In genomic region chr9:137275937-137276756, GRCh38 we compare ENCODE assay signal across 12 cellular contexts. TPM values are rescaled to one million over a fixed set of nuclear protein-coding genes. Genes with fewer than 3 reads are reported as not detected.
DNase-seq lines count a peak whose midpoint lies in the region; ATAC-seq, FAIRE-seq and TF ChIP-seq lines count a peak whose summit lies in the region.
"Had no signal": no experiment of that assay in that cellular context is flagged by ENCODE, and none has a peak within 500 bp of the region (broad histone marks: within the 10 kb centered on the region; RNA-seq: fewer than 3 reads in every experiment).

No MANE protein-coding gene starts in this region.

- no peak for TF ChIP-seq CTCF in GM06990 (IDR thresholded peaks at IDR 0.05; ENCODE audit: insufficient read depth, low read length, poor library complexity, severe bottlenecking)
- TF ChIP-seq CTCF in hepatocyte (IDR thresholded peaks at IDR 0.05; ENCODE audit: poor library complexity), result no peak
- no peak for TF ChIP-seq CTCF in gastrocnemius medialis (IDR thresholded peaks at IDR 0.05 in 4 of 5, conservative IDR thresholded peaks at IDR 0.05 in 1 of 5)

- H3K36me3 ChIP-seq in GM06990 (ENCODE audit: control insufficient read depth, insufficient read depth, low read length) (peaks cover 22% of the 10 kb centered on the region), hepatocyte (replicated peaks; ENCODE audit: insufficient read depth, low read depth) (no peaks in the 10 kb centered on the region), gastrocnemius medialis (peaks cover 0 to 17% of the 10 kb centered on the region in 2 donors)

- H3K9me2 ChIP-seq in hepatocyte (replicated peaks; ENCODE audit: insufficient read depth), result no peaks in the 10 kb centered on the region

- intact Hi-C loops in gastrocnemius medialis (cut with DNase I; ENCODE audit: low total_unique reads), result no loop called here

- H2AFZ ChIP-seq in hepatocyte, result no peak overlapping the region

- H3K4me2 ChIP-seq in hepatocyte, result peak overlapping the region; percentile 88

- no peak for FAIRE-seq in frontal cortex (lab: Jason Lieb, UNC)

- H3K4me1 ChIP-seq in hepatocyte (ENCODE audit: insufficient read depth) (peaks cover 24% of the 10 kb centered on the region), gastrocnemius medialis (peaks cover 17 to 21% of the 10 kb centered on the region in 2 donors)

- no peaks in the 10 kb centered on the region for H4K20me1 ChIP-seq in hepatocyte (ENCODE audit: insufficient read depth, poor library complexity, severe bottlenecking)

- H3K4me3 ChIP-seq in GM06990 (replicated peaks; ENCODE audit: low read depth, low read length), result no peak overlapping the region
- no peak overlapping the region for H3K4me3 ChIP-seq in hepatocyte
- H3K4me3 ChIP-seq in gastrocnemius medialis, result peak overlapping the region in 3 of 4 donors; percentile 36 to 51 (median 51)
- H3K4me3 ChIP-seq: prostate gland had no signal

- DNase-seq in GM06990 (ENCODE audit: extremely low read depth, insufficient read length) (peak; percentile 19), SK-N-DZ (ENCODE audit: low spot score) (peak; percentile 21), hepatocyte (ENCODE audit: low spot score) (peak; percentile 3), gastrocnemius medialis (no peak), NCI-H187 (lab: John Stamatoyannopoulos, UW) (no peak), frontal cortex (ENCODE audit: low spot score in 2 of 2) (no peak), activated gamma-delta T cell (lab: John Stamatoyannopoulos, UW) (no peak), pons (ENCODE audit: low spot score) (no peak)
- DNase-seq: NCI-H2029 had no signal

- peak overlapping the region; percentile 49 for H3K27ac ChIP-seq in hepatocyte
- H3K27ac ChIP-seq in gastrocnemius medialis, result peak overlapping the region; percentile 68 to 83 (median 80)

- H3K27me3 ChIP-seq in GM06990 (replicated peaks; ENCODE audit: control insufficient read depth, insufficient read depth, low read length), result no peaks in the 10 kb centered on the region
- H3K27me3 ChIP-seq in hepatocyte, result no peaks in the 10 kb centered on the region
- H3K27me3 ChIP-seq in gastrocnemius medialis, result peaks cover 7 to 37% (median 16%) of the 10 kb centered on the region in 3 donors

- no peak for TF ChIP-seq POLR2A in gastrocnemius medialis (IDR thresholded peaks at IDR 0.05)

- in situ Hi-C loops in gastrocnemius medialis (cut with MboI; ENCODE audit: low sequenced_read_pairs in 4 of 4), result loop anchor here in 3 of 4 donors (25.0 kb wide), 1 partner anchor 136 kb away; the partner anchor contains the start of genes EXD3 (in 3 of the 3) and NOXA1 (in 3 of the 3)

- ATAC-seq in gastrocnemius medialis, result no peak

- 87% methylated on average over 20 of the region's 20 CpGs for WGBS in hepatocyte (ENCODE audit: low lambda C conversion rate, missing lambda C conversion rate)

- H3K79me2 ChIP-seq in hepatocyte, result no peaks in the 10 kb centered on the region

- H3K9me3 ChIP-seq in hepatocyte (ENCODE audit: low read depth) (no peaks in the 10 kb centered on the region), gastrocnemius medialis (no peaks in the 10 kb centered on the region)
- H3K9me3 ChIP-seq: adrenal gland, prostate gland had no signal

RNA-seq across cellular contexts. Expression of gene TOR4A, which starts 1.4 kb away (rescaled TPM):
- polyA plus RNA-seq in SK-N-DZ (2014; cell fraction: cytosol; rRNA removed), result 0.29 and 0.35 TPM in 2 replicates
- 0.21 and 1.2 TPM in 2 replicates for polyA plus RNA-seq in SK-N-DZ (2014; cell fraction: nucleus; rRNA removed)
- total RNA-seq in hepatocyte, result 13.7 and 14.4 TPM in 2 replicates
- 8.0 and 10.1 TPM in 2 replicates for polyA plus RNA-seq in hepatocyte
- total RNA-seq in gastrocnemius medialis, result 1 to 10 TPM; 1.2 to 2.8 (median 1.7) TPM
- total RNA-seq in frontal cortex, result 0.41 TPM

RNA-seq across cellular contexts. Expression of gene NELFB, which starts 21.0 kb away (rescaled TPM):
- 116 TPM in 2 replicates for polyA plus RNA-seq in SK-N-DZ (2014; cell fraction: cytosol; rRNA removed)
- polyA plus RNA-seq in SK-N-DZ (2014; cell fraction: nucleus; rRNA removed), result 73.0 and 86.4 TPM in 2 replicates
- 36.4 and 41.4 TPM in 2 replicates for total RNA-seq in hepatocyte
- polyA plus RNA-seq in hepatocyte, result 61.1 and 63.5 TPM in 2 replicates
- total RNA-seq in gastrocnemius medialis, result 10 to 100 TPM; 21.6 to 61.5 (median 39.4) TPM
- 36.7 TPM for total RNA-seq in frontal cortex

RNA-seq across cellular contexts. Expression of gene STPG3, which starts 25.1 kb away (rescaled TPM):
- not detected in 2 replicates for polyA plus RNA-seq in SK-N-DZ (2014; cell fraction: cytosol; rRNA removed)
- 0.70 and 1.4 TPM in 2 replicates for polyA plus RNA-seq in SK-N-DZ (2014; cell fraction: nucleus; rRNA removed)
- not detected in 2 replicates for total RNA-seq in hepatocyte
- 1.5 and 2.5 TPM in 2 replicates for polyA plus RNA-seq in hepatocyte
- total RNA-seq in gastrocnemius medialis, result not detected
- total RNA-seq in frontal cortex, result not detected
- total RNA-seq: glomerular endothelial cell had no signal

RNA-seq across cellular contexts. Expression of gene NRARP, which starts 25.9 kb away (rescaled TPM):
- polyA plus RNA-seq in SK-N-DZ (2014; cell fraction: cytosol; rRNA removed), result 15.4 and 15.5 TPM in 2 replicates
- 10.1 and 13.2 TPM in 2 replicates for polyA plus RNA-seq in SK-N-DZ (2014; cell fraction: nucleus; rRNA removed)
- total RNA-seq in hepatocyte (5.3 and 8.2 TPM in 2 replicates), gastrocnemius medialis (1 to 10 TPM; 1.9 to 5.4 (median 3.4) TPM), frontal cortex (3.7 TPM)
- 13.1 and 18.7 TPM in 2 replicates for polyA plus RNA-seq in hepatocyte

RNA-seq across cellular contexts. Expression of gene TUBB4B, which starts 35.1 kb away (rescaled TPM):
- polyA plus RNA-seq in SK-N-DZ (2014; cell fraction: cytosol; rRNA removed), result 521 and 591 TPM in 2 replicates
- 321 and 345 TPM in 2 replicates for polyA plus RNA-seq in SK-N-DZ (2014; cell fraction: nucleus; rRNA removed)
- 309 and 313 TPM in 2 replicates for total RNA-seq in hepatocyte
- polyA plus RNA-seq in hepatocyte, result 388 and 446 TPM in 2 replicates
- total RNA-seq in gastrocnemius medialis, result 100 to 1,000 TPM; 222 to 495 (median 363) TPM
- total RNA-seq in frontal cortex, result 92.5 TPM

Comparison
In these comparisons a context has a peak if more than half of its experiments do, and no peak if none do; other contexts are left out.
1. DNase-seq: peak in GM06990 (single experiment), SK-N-DZ (single experiment) and hepatocyte (single experiment); none in gastrocnemius medialis (0 of 2), NCI-H187 (0 of 2), frontal cortex (0 of 2), activated gamma-delta T cell (single experiment) and pons (single experiment).
2. H3K4me3 ChIP-seq: peak in gastrocnemius medialis (3 of 4); none in GM06990 (single experiment) and hepatocyte (single experiment).